2 cellular contexts compared by ENCODE assay signal in the genomic region with DNA sequence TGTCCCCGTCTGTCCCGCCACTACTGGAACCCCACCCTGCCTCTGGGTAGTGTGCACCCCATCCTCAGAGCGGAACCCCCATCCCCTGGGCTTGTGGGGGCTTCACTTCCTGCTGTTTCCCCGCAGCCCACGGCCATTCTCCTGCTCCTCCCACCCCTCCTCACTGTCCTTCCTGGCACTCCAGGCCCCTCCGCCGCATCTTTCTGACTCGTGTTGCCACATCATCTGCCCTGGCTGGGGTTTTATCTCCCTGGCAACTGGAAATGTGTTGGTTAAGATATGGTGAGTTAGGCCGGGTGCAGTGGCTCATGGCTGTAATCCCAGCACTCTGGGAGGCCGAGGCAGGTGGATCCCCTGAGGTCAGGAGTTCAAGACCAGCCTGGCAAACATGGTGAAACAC.
TF ChIP-seq lines count a peak whose summit lies in the region.

No MANE protein-coding gene starts in this region.

TF ChIP-seq in SK-N-SH treated with all-trans-retinoic acid at 6 μM for 48 hours, 23 proteins besides CTCF, POLR2A, EP300 and RAD21 (continued from another document):
- TF ChIP-seq, protein P1, sequence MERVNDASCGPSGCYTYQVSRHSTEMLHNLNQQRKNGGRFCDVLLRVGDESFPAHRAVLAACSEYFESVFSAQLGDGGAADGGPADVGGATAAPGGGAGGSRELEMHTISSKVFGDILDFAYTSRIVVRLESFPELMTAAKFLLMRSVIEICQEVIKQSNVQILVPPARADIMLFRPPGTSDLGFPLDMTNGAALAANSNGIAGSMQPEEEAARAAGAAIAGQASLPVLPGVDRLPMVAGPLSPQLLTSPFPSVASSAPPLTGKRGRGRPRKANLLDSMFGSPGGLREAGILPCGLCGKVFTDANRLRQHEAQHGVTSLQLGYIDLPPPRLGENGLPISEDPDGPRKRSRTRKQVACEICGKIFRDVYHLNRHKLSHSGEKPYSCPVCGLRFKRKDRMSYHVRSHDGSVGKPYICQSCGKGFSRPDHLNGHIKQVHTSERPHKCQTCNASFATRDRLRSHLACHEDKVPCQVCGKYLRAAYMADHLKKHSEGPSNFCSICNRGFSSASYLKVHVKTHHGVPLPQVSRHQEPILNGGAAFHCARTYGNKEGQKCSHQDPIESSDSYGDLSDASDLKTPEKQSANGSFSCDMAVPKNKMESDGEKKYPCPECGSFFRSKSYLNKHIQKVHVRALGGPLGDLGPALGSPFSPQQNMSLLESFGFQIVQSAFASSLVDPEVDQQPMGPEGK (CRISPR knock-in tag; IDR thresholded peaks at IDR 0.05; ENCODE audit: borderline replicate concordance): no peak
- TF ChIP-seq ESRRG (CRISPR knock-in tag; IDR thresholded peaks at IDR 0.05): no peak
- TF ChIP-seq, protein P2, sequence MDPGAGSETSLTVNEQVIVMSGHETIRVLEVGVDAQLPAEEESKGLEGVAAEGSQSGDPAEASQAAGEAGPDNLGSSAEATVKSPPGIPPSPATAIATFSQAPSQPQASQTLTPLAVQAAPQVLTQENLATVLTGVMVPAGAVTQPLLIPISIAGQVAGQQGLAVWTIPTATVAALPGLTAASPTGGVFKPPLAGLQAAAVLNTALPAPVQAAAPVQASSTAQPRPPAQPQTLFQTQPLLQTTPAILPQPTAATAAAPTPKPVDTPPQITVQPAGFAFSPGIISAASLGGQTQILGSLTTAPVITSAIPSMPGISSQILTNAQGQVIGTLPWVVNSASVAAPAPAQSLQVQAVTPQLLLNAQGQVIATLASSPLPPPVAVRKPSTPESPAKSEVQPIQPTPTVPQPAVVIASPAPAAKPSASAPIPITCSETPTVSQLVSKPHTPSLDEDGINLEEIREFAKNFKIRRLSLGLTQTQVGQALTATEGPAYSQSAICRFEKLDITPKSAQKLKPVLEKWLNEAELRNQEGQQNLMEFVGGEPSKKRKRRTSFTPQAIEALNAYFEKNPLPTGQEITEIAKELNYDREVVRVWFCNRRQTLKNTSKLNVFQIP (CRISPR knock-in tag; IDR thresholded peaks at IDR 0.05; ENCODE audit: borderline replicate concordance, low read depth): no peak
TF ChIP-seq in SK-N-SH treated with all-trans-retinoic acid at 6 μM for 48 hours: peak in this region for 0.

TF ChIP-seq in SK-N-SH, 30 proteins besides CTCF, POLR2A, EP300 and RAD21 (continued from another document):
- TF ChIP-seq NFIC (IDR thresholded peaks at IDR 0.05; ENCODE audit: borderline replicate concordance) (no peak), POLR2AphosphoS5 (IDR thresholded peaks at IDR 0.05; ENCODE audit: low read depth, low read length) (no peak), YY1 (IDR thresholded peaks at IDR 0.05; ENCODE audit: low read depth) (no peak), RCOR1 (IDR thresholded peaks at IDR 0.05; ENCODE audit: low read length) (no peak), RXRA (IDR thresholded peaks at IDR 0.05; ENCODE audit: borderline replicate concordance, low read depth) (no peak), FOXJ3 (CRISPR knock-in tag; IDR thresholded peaks at IDR 0.05) (no peak)
- TF ChIP-seq, protein P3, sequence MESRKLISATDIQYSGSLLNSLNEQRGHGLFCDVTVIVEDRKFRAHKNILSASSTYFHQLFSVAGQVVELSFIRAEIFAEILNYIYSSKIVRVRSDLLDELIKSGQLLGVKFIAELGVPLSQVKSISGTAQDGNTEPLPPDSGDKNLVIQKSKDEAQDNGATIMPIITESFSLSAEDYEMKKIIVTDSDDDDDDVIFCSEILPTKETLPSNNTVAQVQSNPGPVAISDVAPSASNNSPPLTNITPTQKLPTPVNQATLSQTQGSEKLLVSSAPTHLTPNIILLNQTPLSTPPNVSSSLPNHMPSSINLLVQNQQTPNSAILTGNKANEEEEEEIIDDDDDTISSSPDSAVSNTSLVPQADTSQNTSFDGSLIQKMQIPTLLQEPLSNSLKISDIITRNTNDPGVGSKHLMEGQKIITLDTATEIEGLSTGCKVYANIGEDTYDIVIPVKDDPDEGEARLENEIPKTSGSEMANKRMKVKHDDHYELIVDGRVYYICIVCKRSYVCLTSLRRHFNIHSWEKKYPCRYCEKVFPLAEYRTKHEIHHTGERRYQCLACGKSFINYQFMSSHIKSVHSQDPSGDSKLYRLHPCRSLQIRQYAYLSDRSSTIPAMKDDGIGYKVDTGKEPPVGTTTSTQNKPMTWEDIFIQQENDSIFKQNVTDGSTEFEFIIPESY (IDR thresholded peaks at IDR 0.05; ENCODE audit: borderline replicate concordance, low read depth): no peak
- TF ChIP-seq, protein P4, sequence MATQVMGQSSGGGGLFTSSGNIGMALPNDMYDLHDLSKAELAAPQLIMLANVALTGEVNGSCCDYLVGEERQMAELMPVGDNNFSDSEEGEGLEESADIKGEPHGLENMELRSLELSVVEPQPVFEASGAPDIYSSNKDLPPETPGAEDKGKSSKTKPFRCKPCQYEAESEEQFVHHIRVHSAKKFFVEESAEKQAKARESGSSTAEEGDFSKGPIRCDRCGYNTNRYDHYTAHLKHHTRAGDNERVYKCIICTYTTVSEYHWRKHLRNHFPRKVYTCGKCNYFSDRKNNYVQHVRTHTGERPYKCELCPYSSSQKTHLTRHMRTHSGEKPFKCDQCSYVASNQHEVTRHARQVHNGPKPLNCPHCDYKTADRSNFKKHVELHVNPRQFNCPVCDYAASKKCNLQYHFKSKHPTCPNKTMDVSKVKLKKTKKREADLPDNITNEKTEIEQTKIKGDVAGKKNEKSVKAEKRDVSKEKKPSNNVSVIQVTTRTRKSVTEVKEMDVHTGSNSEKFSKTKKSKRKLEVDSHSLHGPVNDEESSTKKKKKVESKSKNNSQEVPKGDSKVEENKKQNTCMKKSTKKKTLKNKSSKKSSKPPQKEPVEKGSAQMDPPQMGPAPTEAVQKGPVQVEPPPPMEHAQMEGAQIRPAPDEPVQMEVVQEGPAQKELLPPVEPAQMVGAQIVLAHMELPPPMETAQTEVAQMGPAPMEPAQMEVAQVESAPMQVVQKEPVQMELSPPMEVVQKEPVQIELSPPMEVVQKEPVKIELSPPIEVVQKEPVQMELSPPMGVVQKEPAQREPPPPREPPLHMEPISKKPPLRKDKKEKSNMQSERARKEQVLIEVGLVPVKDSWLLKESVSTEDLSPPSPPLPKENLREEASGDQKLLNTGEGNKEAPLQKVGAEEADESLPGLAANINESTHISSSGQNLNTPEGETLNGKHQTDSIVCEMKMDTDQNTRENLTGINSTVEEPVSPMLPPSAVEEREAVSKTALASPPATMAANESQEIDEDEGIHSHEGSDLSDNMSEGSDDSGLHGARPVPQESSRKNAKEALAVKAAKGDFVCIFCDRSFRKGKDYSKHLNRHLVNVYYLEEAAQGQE (IDR thresholded peaks at IDR 0.05; ENCODE audit: low read depth, low read length): no peak
